1 cellular context compared by ENCODE assay signal in genomic region chr4:39542633-39543393, GRCh38.
TF ChIP-seq lines count a peak whose summit lies in the region.

No MANE protein-coding gene starts in this region.

TF ChIP-seq in GM23338, 12 proteins besides CTCF, POLR2A, EP300 and RAD21 (continued from another document):
- TF ChIP-seq, protein P1, sequence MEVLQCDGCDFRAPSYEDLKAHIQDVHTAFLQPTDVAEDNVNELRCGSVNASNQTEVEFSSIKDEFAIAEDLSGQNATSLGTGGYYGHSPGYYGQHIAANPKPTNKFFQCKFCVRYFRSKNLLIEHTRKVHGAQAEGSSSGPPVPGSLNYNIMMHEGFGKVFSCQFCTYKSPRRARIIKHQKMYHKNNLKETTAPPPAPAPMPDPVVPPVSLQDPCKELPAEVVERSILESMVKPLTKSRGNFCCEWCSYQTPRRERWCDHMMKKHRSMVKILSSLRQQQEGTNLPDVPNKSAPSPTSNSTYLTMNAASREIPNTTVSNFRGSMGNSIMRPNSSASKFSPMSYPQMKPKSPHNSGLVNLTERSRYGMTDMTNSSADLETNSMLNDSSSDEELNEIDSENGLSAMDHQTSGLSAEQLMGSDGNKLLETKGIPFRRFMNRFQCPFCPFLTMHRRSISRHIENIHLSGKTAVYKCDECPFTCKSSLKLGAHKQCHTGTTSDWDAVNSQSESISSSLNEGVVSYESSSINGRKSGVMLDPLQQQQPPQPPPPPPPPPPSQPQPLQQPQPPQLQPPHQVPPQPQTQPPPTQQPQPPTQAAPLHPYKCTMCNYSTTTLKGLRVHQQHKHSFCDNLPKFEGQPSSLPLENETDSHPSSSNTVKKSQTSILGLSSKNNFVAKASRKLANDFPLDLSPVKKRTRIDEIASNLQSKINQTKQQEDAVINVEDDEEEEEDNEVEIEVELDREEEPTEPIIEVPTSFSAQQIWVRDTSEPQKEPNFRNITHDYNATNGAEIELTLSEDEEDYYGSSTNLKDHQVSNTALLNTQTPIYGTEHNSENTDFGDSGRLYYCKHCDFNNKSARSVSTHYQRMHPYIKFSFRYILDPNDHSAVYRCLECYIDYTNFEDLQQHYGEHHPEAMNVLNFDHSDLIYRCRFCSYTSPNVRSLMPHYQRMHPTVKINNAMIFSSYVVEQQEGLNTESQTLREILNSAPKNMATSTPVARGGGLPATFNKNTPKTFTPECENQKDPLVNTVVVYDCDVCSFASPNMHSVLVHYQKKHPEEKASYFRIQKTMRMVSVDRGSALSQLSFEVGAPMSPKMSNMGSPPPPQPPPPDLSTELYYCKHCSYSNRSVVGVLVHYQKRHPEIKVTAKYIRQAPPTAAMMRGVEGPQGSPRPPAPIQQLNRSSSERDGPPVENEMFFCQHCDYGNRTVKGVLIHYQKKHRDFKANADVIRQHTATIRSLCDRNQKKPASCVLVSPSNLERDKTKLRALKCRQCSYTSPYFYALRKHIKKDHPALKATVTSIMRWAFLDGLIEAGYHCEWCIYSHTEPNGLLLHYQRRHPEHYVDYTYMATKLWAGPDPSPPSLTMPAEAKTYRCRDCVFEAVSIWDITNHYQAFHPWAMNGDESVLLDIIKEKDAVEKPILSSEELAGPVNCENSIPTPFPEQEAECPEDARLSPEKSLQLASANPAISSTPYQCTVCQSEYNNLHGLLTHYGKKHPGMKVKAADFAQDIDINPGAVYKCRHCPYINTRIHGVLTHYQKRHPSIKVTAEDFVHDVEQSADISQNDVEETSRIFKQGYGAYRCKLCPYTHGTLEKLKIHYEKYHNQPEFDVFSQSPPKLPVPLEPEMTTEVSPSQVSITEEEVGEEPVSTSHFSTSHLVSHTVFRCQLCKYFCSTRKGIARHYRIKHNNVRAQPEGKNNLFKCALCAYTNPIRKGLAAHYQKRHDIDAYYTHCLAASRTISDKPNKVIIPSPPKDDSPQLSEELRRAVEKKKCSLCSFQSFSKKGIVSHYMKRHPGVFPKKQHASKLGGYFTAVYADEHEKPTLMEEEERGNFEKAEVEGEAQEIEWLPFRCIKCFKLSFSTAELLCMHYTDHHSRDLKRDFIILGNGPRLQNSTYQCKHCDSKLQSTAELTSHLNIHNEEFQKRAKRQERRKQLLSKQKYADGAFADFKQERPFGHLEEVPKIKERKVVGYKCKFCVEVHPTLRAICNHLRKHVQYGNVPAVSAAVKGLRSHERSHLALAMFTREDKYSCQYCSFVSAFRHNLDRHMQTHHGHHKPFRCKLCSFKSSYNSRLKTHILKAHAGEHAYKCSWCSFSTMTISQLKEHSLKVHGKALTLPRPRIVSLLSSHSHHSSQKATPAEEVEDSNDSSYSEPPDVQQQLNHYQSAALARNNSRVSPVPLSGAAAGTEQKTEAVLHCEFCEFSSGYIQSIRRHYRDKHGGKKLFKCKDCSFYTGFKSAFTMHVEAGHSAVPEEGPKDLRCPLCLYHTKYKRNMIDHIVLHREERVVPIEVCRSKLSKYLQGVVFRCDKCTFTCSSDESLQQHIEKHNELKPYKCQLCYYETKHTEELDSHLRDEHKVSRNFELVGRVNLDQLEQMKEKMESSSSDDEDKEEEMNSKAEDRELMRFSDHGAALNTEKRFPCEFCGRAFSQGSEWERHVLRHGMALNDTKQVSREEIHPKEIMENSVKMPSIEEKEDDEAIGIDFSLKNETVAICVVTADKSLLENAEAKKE (CRISPR knock-in tag; IDR thresholded peaks at IDR 0.05), result no peak
- TF ChIP-seq, protein P2, sequence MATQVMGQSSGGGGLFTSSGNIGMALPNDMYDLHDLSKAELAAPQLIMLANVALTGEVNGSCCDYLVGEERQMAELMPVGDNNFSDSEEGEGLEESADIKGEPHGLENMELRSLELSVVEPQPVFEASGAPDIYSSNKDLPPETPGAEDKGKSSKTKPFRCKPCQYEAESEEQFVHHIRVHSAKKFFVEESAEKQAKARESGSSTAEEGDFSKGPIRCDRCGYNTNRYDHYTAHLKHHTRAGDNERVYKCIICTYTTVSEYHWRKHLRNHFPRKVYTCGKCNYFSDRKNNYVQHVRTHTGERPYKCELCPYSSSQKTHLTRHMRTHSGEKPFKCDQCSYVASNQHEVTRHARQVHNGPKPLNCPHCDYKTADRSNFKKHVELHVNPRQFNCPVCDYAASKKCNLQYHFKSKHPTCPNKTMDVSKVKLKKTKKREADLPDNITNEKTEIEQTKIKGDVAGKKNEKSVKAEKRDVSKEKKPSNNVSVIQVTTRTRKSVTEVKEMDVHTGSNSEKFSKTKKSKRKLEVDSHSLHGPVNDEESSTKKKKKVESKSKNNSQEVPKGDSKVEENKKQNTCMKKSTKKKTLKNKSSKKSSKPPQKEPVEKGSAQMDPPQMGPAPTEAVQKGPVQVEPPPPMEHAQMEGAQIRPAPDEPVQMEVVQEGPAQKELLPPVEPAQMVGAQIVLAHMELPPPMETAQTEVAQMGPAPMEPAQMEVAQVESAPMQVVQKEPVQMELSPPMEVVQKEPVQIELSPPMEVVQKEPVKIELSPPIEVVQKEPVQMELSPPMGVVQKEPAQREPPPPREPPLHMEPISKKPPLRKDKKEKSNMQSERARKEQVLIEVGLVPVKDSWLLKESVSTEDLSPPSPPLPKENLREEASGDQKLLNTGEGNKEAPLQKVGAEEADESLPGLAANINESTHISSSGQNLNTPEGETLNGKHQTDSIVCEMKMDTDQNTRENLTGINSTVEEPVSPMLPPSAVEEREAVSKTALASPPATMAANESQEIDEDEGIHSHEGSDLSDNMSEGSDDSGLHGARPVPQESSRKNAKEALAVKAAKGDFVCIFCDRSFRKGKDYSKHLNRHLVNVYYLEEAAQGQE (IDR thresholded peaks at IDR 0.05; ENCODE audit: unreplicated experiment), result no peak
- no peak for TF ChIP-seq POLR2AphosphoS5 (IDR thresholded peaks at IDR 0.05; ENCODE audit: low read depth)
- TF ChIP-seq ZNF114 (CRISPR knock-in tag; IDR thresholded peaks at IDR 0.05), result no peak
TF ChIP-seq in GM23338: peak in this region for 0.
